Comparison of ENCODE assay signal across 29 cellular contexts in the genomic region with DNA sequence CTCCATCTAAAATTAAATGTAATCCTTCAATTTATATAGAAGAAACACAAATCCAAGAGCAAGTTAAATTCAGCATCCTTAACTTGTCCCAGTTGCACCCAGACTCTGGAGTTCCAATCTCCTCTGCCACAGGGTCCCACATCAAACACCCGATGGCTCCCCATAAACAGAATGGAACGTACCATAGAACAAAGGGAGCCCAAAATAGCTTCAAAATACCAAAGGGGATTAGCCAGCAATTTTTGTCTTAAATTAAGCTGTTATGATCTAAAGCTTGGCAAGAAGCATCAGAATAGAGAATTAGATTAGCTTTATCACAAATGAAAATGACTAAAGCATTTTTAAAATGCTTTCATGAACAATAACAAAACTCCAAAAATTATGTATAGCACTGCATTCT.
"Had no signal": no experiment of that assay in that cellular context is flagged by ENCODE, and none has a peak within 500 bp of the region (broad histone marks: within the 10 kb centered on the region; RNA-seq: fewer than 3 reads in every experiment).

No MANE protein-coding gene starts in this region.

- ATAC-seq: activated CD8-positive, alpha-beta memory T cell treated with anti-CD3 and anti-CD28 coated beads, Interleukin-2, amount 10 ng/mL, durations not matched to agents 7 days and 5 days; body of pancreas; Panc1; Right ventricle myocardium inferior; WTC11 had no signal

- H3K9me3 Mint-ChIP-seq: activated CD4-positive, alpha-beta T cell treated with anti-CD3 and anti-CD28 coated beads, Interleukin-2, amount 10 ng/mL, durations not matched to agents 24 days and 14 days; activated naive CD4-positive, alpha-beta T cell treated with anti-CD3 and anti-CD28 coated beads, Interleukin-2, amount 50 U/mL, for 24 hours; activated T-cell treated with anti-CD3 and anti-CD28 coated beads, Interleukin-2, amount 50 U/mL, for 24 hours; activated T-helper 1 cell treated with anti-CD3 and anti-CD28 coated beads, Interleukin-12 subunit alpha, Interleukin-12 subunit beta, Interleukin-2, Interleukin-4 antibody, amounts not matched to agents 30 ng/mL and 10 ng/mL and 1 ng/mL, durations not matched to agents 14 hours and 24 hours and 36 hours; central memory CD8-positive, alpha-beta T cell; T-helper 1 cell treated with Interleukin-12 subunit alpha and Interleukin-12 subunit beta and Interleukin-4 antibody, amounts not matched to agents 30 μg/mL and 1 μg/mL, for 36 hours had no signal

- H3K27ac ChIP-seq: body of pancreas had no signal

- H3K27me3 Mint-ChIP-seq: activated CD4-positive, alpha-beta T cell treated with anti-CD3 and anti-CD28 coated beads, Interleukin-2, amount 10 ng/mL, durations not matched to agents 24 days and 14 days; activated CD8-positive, alpha-beta memory T cell treated with anti-CD3 and anti-CD28 coated beads, Interleukin-2, amount 10 ng/mL, durations not matched to agents 7 days and 5 days; activated naive CD4-positive, alpha-beta T cell treated with anti-CD3 and anti-CD28 coated beads, Interleukin-2, amount 50 U/mL, for 24 hours; activated T-cell treated with anti-CD3 and anti-CD28 coated beads, Interleukin-2, amount 50 U/mL, for 24 hours; central memory CD8-positive, alpha-beta T cell had no signal

- H3K9me3 ChIP-seq: body of pancreas, MG63 had no signal

- DNase-seq: activated CD4-positive, alpha-beta T cell treated with anti-CD3 and anti-CD28 coated beads, Interleukin-2, amount 10 ng/mL, durations not matched to agents 24 days and 14 days; activated CD4-positive, alpha-beta T cell treated with anti-CD3 and anti-CD28 coated beads, Interleukin-2, amount 50 U/mL, for 48 hours; activated CD4-positive, CD25-positive, alpha-beta regulatory T cell treated with anti-CD3 and anti-CD28 coated beads, Interleukin-2, amount 50 U/mL, for 72 hours; activated CD8-positive, alpha-beta memory T cell treated with anti-CD3 and anti-CD28 coated beads, Interleukin-2, amount 10 ng/mL, durations not matched to agents 7 days and 5 days; activated effector memory CD4-positive, alpha-beta T cell treated with Interleukin-2 at 50 U/mL for 16 hours; activated naive CD4-positive, alpha-beta T cell; activated T-cell treated with anti-CD3 and anti-CD28 coated beads, Interleukin-2, amount 50 U/mL, for 24 hours; aorta; body of pancreas; MG63; MV-4-11; NCI-H1092 treated with DMSO at 0.1 percent for 48 hours; NCI-H1417 treated with DMSO at 0.1 percent for 48 hours; NCI-H1694; NCI-H2029; NCI-H2107; NCI-H2171 treated with DMSO at 0.1 percent for 48 hours; NCI-H226; NCI-H526 treated with DMSO at 0.1 percent for 48 hours; NCI-H82; OCI-M1; RPMI8226 had no signal

- H3K4me3 ChIP-seq: body of pancreas, MG63 had no signal

- H3K27me3 ChIP-seq: body of pancreas, MG63 had no signal

- H3K4me1 Mint-ChIP-seq: activated CD8-positive, alpha-beta memory T cell treated with anti-CD3 and anti-CD28 coated beads, Interleukin-2, amount 10 ng/mL, durations not matched to agents 7 days and 5 days; activated naive CD4-positive, alpha-beta T cell treated with anti-CD3 and anti-CD28 coated beads, Interleukin-2, amount 50 U/mL, for 24 hours; central memory CD8-positive, alpha-beta T cell had no signal

- H3K36me3 ChIP-seq: MG63 had no signal

- H3K27ac Mint-ChIP-seq: activated CD4-positive, alpha-beta T cell treated with anti-CD3 and anti-CD28 coated beads, Interleukin-2, amount 10 ng/mL, durations not matched to agents 24 days and 14 days; activated CD8-positive, alpha-beta memory T cell treated with anti-CD3 and anti-CD28 coated beads, Interleukin-2, amount 10 ng/mL, durations not matched to agents 7 days and 5 days; activated naive CD4-positive, alpha-beta T cell treated with anti-CD3 and anti-CD28 coated beads, Interleukin-2, amount 50 U/mL, for 24 hours; activated T-cell treated with anti-CD3 and anti-CD28 coated beads, Interleukin-2, amount 50 U/mL, for 24 hours; activated T-helper 1 cell treated with anti-CD3 and anti-CD28 coated beads, Interleukin-12 subunit alpha, Interleukin-12 subunit beta, Interleukin-2, Interleukin-4 antibody, amounts not matched to agents 30 ng/mL and 10 ng/mL and 1 ng/mL, durations not matched to agents 14 hours and 24 hours and 36 hours; T-helper 1 cell treated with Interleukin-12 subunit alpha and Interleukin-12 subunit beta and Interleukin-4 antibody, amounts not matched to agents 30 μg/mL and 1 μg/mL, for 36 hours; WTC11 had no signal

- H3K4me1 ChIP-seq: body of pancreas had no signal

- H3K36me3 Mint-ChIP-seq: activated naive CD4-positive, alpha-beta T cell treated with anti-CD3 and anti-CD28 coated beads, Interleukin-2, amount 50 U/mL, for 24 hours; WTC11 had no signal

- H3K4me3 Mint-ChIP-seq: activated CD4-positive, alpha-beta T cell treated with anti-CD3 and anti-CD28 coated beads, Interleukin-2, amount 10 ng/mL, durations not matched to agents 24 days and 14 days; activated CD8-positive, alpha-beta memory T cell treated with anti-CD3 and anti-CD28 coated beads, Interleukin-2, amount 10 ng/mL, durations not matched to agents 7 days and 5 days; activated naive CD4-positive, alpha-beta T cell treated with anti-CD3 and anti-CD28 coated beads, Interleukin-2, amount 50 U/mL, for 24 hours; activated T-cell treated with anti-CD3 and anti-CD28 coated beads, Interleukin-2, amount 50 U/mL, for 24 hours; activated T-helper 1 cell treated with anti-CD3 and anti-CD28 coated beads, Interleukin-12 subunit alpha, Interleukin-12 subunit beta, Interleukin-2, Interleukin-4 antibody, amounts not matched to agents 30 ng/mL and 10 ng/mL and 1 ng/mL, durations not matched to agents 14 hours and 24 hours and 36 hours; central memory CD8-positive, alpha-beta T cell; T-helper 1 cell treated with Interleukin-12 subunit alpha and Interleukin-12 subunit beta and Interleukin-4 antibody, amounts not matched to agents 30 μg/mL and 1 μg/mL, for 36 hours; WTC11 had no signal
